1 cellular context compared by ENCODE assay signal in genomic region chr13:110713981-110714797, GRCh38.
TF ChIP-seq lines count a peak whose summit lies in the region.

No MANE protein-coding gene starts in this region.

TF ChIP-seq in H1, 55 proteins besides CTCF, POLR2A, EP300 and RAD21 (continued from another document):
- TF ChIP-seq E2F6 (IDR thresholded peaks at IDR 0.05) (no peak), KDM1A (IDR thresholded peaks at IDR 0.05; ENCODE audit: borderline replicate concordance, low read length) (no peak), RXRA (IDR thresholded peaks at IDR 0.05; ENCODE audit: insufficient read depth, low read depth, low read length) (no peak), SAP30 (IDR thresholded peaks at IDR 0.05; ENCODE audit: insufficient read depth, insufficient replicate concordance, low read length) (no peak), ZNF274 (IDR thresholded peaks at IDR 0.05; ENCODE audit: borderline replicate concordance, extremely low read depth, low read length) (no peak), SP2 (IDR thresholded peaks at IDR 0.05; ENCODE audit: low read length) (no peak), EGR1 (IDR thresholded peaks at IDR 0.05; ENCODE audit: borderline replicate concordance, low read depth, low read length) (no peak), SP4 (IDR thresholded peaks at IDR 0.05; ENCODE audit: low read length) (no peak), TAF1 (IDR thresholded peaks at IDR 0.05; ENCODE audit: low read depth, low read length) (0 out of 2 replicates have a peak, but pooled peaks have one; percentile 3), NRF1 (IDR thresholded peaks at IDR 0.05; ENCODE audit: low read depth, low read length) (no peak), FOSL1 (IDR thresholded peaks at IDR 0.05; ENCODE audit: insufficient read depth, low read depth, low read length) (no peak), BACH1 (IDR thresholded peaks at IDR 0.05; ENCODE audit: low read length) (no peak), RNF2 (IDR thresholded peaks at IDR 0.05; ENCODE audit: borderline replicate concordance, low read depth, low read length, missing control alignments, poor library complexity, severe bottlenecking) (no peak), EZH2 (IDR thresholded peaks at IDR 0.05; ENCODE audit: low read depth, low read length, severe bottlenecking) (no peak), TAF7 (optimal IDR thresholded peaks at IDR 0.05; ENCODE audit: borderline replicate concordance, low read depth, low read length) (no peak), CHD2 (IDR thresholded peaks at IDR 0.05; ENCODE audit: low read length) (no peak), TCF12 (IDR thresholded peaks at IDR 0.05; ENCODE audit: low read depth, low read length) (no peak), ATF3 (IDR thresholded peaks at IDR 0.05; ENCODE audit: insufficient read depth, low read depth, low read length) (no peak), PHF8 (conservative IDR thresholded peaks at IDR 0.05; ENCODE audit: low read depth, low read length) (0 out of 2 replicates have a peak, but pooled peaks have one; percentile 3), HDAC2 (IDR thresholded peaks at IDR 0.05; ENCODE audit: borderline replicate concordance in 1 of 2, low read depth in 2 of 2, low read length in 2 of 2) (0 out of 4 replicates have a peak, but pooled peaks of 1 of the 2 experiments have one; percentile 6), SP1 (IDR thresholded peaks at IDR 0.05; ENCODE audit: low read depth, low read length) (no peak), TBP (IDR thresholded peaks at IDR 0.05; ENCODE audit: low read depth, low read length) (no peak)
